In genomic region chr7:92448185-92448747, GRCh38 we compare ENCODE assay signal across 9 cellular contexts. TPM values are rescaled to one million over a fixed set of nuclear protein-coding genes. Genes with fewer than 3 reads are reported as not detected.
DNase-seq lines count a peak whose midpoint lies in the region; ATAC-seq, FAIRE-seq and TF ChIP-seq lines count a peak whose summit lies in the region.
"Had no signal": no experiment of that assay in that cellular context is flagged by ENCODE, and none has a peak within 500 bp of the region (broad histone marks: within the 10 kb centered on the region; RNA-seq: fewer than 3 reads in every experiment).

No MANE protein-coding gene starts in this region.

- dilution Hi-C loops in endothelial cell of umbilical vein (cut with MboI; ENCODE audit: extremely low pct_ligation_motif_present, low sequenced_read_pairs), result no loop called here

- H3K27ac ChIP-seq in BLaER1, result peak overlapping the region; percentile 98
- H3K27ac ChIP-seq in endothelial cell of umbilical vein (ENCODE audit: insufficient read depth, low read depth, low read length), result peak overlapping the region; percentile 85

- peaks cover 12% of the 10 kb centered on the region for H3K79me2 ChIP-seq in endothelial cell of umbilical vein (ENCODE audit: control insufficient read depth, insufficient read depth, low read length)

- H3K9me1 ChIP-seq in endothelial cell of umbilical vein (replicated peaks; ENCODE audit: control insufficient read depth, extremely low read depth, insufficient read depth, low read length), result no peaks in the 10 kb centered on the region

- no peaks in the 10 kb centered on the region for H3K27me3 ChIP-seq in BLaER1
- no peaks in the 10 kb centered on the region for H3K27me3 ChIP-seq in endothelial cell of umbilical vein (ENCODE audit: control insufficient read depth in 2 of 2, insufficient read depth in 2 of 2, low read length in 2 of 2)

- DNase-seq in NCI-H748 treated with DMSO at 0.1 percent for 48 hours (lab: John Stamatoyannopoulos, UW) (peak; percentile 48), endothelial cell of umbilical vein (ENCODE audit: low read depth, low spot score) (peak; percentile 88), mucosa of gallbladder (ENCODE audit: low spot score) (peak; percentile 56)
- DNase-seq in activated CD8-positive, alpha-beta memory T cell treated with anti-CD3 and anti-CD28 coated beads for 24 hours, result peak; percentile 78
- peak; percentile 48 to 81 (median 62) for DNase-seq in stimulated activated naive CD4-positive, alpha-beta T cell (lab: John Stamatoyannopoulos, UW)

- CTCF ChIA-PET in endothelial cell of umbilical vein (lab: Charles Lee), result interaction anchor here (1.0 to 3.9 kb wide), 20 partner anchors 11 to 1993 kb away, joined by 3 to 94 read pairs (median 8); partner anchors contain the start of genes ANKIB1, CYP51A1, KRIT1 and LRRD1

- no peaks in the 10 kb centered on the region for H3K9me3 ChIP-seq in BLaER1
- H3K9me3 ChIP-seq in endothelial cell of umbilical vein (replicated peaks; ENCODE audit: control insufficient read depth, insufficient read depth, low read length), result no peaks in the 10 kb centered on the region

- peak overlapping the region; percentile 98 for H3K4me3 ChIP-seq in BLaER1
- peak overlapping the region; percentile 92 to 98 (median 95) for H3K4me3 ChIP-seq in endothelial cell of umbilical vein (replicated peaks in 1 of 3; ENCODE audit: insufficient read depth in 1 of 3, low read depth in 1 of 3, low read length in 3 of 3)

- H4K20me1 ChIP-seq in BLaER1, result no peaks in the 10 kb centered on the region
- no peaks in the 10 kb centered on the region for H4K20me1 ChIP-seq in endothelial cell of umbilical vein (replicated peaks; ENCODE audit: control insufficient read depth, extremely low read depth, insufficient read depth, low read length)

- FAIRE-seq in endothelial cell of umbilical vein (lab: Jason Lieb, UNC), result peak; percentile 87
- FAIRE-seq: endometrium had no signal

- H3K9ac ChIP-seq in BLaER1 (peak overlapping the region; percentile 98), endothelial cell of umbilical vein (replicated peaks; ENCODE audit: extremely low read depth, insufficient read depth, low read length) (peak overlapping the region; percentile 96)

- POLR2A ChIA-PET in endothelial cell of umbilical vein (lab: Charles Lee), result no interaction called here

- intact Hi-C loops in endothelial cell of umbilical vein (cut with micrococcal nuclease), result loop anchor here (1.0 to 10.0 kb wide), 4 partner anchors 13 to 813 kb away; partner anchors contain the start of genes AKAP9, PEX1 and RBM48

- ATAC-seq in GM18873 (IDR thresholded peaks at IDR 0.05; ENCODE audit: low FRiP score, unreplicated experiment), result peak; percentile 38
- ATAC-seq in HG03159 (IDR thresholded peaks at IDR 0.05; ENCODE audit: unreplicated experiment), result peak; percentile 41

- no peak for TF ChIP-seq POLR2A in endothelial cell of umbilical vein (IDR thresholded peaks at IDR 0.05; ENCODE audit: low read depth, low read length)

- peak overlapping the region; percentile 95 for H2AFZ ChIP-seq in endothelial cell of umbilical vein (ENCODE audit: low read depth, low read length)

- H3K4me2 ChIP-seq in BLaER1 (peak overlapping the region; percentile 80), endothelial cell of umbilical vein (ENCODE audit: insufficient read depth, low read length) (peak overlapping the region; percentile 99)

- BruUV-seq in endothelial cell of umbilical vein (replicated peaks; lab: Mats Ljungman, UMichigan), result TSS peak; percentile 37

- TF ChIP-seq CTCF in endothelial cell of umbilical vein (IDR thresholded peaks at IDR 0.05; ENCODE audit: extremely low read depth in 1 of 2, insufficient read depth in 1 of 2, low read depth in 1 of 2, low read length in 2 of 2), result peak in 1 of 2 donors; percentile 31

- H3K36me3 ChIP-seq in BLaER1, result peaks cover 34% of the 10 kb centered on the region
- H3K36me3 ChIP-seq in endothelial cell of umbilical vein (ENCODE audit: control insufficient read depth in 2 of 2, extremely low read depth in 1 of 2, insufficient read depth in 2 of 2, low read length in 2 of 2), result peaks cover 0 to 9% of the 10 kb centered on the region in 2 experiments

- peaks cover 17% of the 10 kb centered on the region; the same call in 1 of the 2 replicates for H3K4me1 ChIP-seq in BLaER1
- peaks cover 10% of the 10 kb centered on the region for H3K4me1 ChIP-seq in endothelial cell of umbilical vein (ENCODE audit: control insufficient read depth, extremely low read depth, insufficient read depth, low read length)

TF ChIP-seq in endothelial cell of umbilical vein, 7 proteins besides CTCF, POLR2A, EP300 and RAD21:
- no peak for TF ChIP-seq POLR2AphosphoS5 (IDR thresholded peaks at IDR 0.05; ENCODE audit: insufficient read depth, low read depth, low read length)
- no peak for TF ChIP-seq MYC (IDR thresholded peaks at IDR 0.05; ENCODE audit: low read depth, low read length)
- no peak for TF ChIP-seq GATA2 (IDR thresholded peaks at IDR 0.05; ENCODE audit: insufficient read depth, insufficient read length, low read depth, low read length)
- no peak for TF ChIP-seq EZH2 (IDR thresholded peaks at IDR 0.05; ENCODE audit: borderline replicate concordance, low read depth, low read length, severe bottlenecking)
- no peak for TF ChIP-seq JUN (IDR thresholded peaks at IDR 0.05; ENCODE audit: borderline replicate concordance, insufficient read depth, insufficient read length, low read depth)
- no peak for TF ChIP-seq FOS (IDR thresholded peaks at IDR 0.05; ENCODE audit: borderline replicate concordance, insufficient read depth, low read length)
- TF ChIP-seq MAX (IDR thresholded peaks at IDR 0.05; ENCODE audit: insufficient read depth, insufficient read length), result no peak

RNA-seq across cellular contexts. Expression of gene GATAD1, which starts 1.0 kb away (rescaled TPM):
- total RNA-seq in endothelial cell of umbilical vein (26.2 and 28.9 TPM in 2 replicates), mucosa of gallbladder (36.5 TPM)
- 11.0 and 13.7 TPM in 2 replicates for polyA plus RNA-seq in endothelial cell of umbilical vein
- 12.6 and 15.1 TPM in 2 replicates for polyA plus RNA-seq in endothelial cell of umbilical vein (2011; cell fraction: cytosol; rRNA removed)
- polyA plus RNA-seq in endothelial cell of umbilical vein (2011; cell fraction: nucleus; rRNA removed), result 25.0 and 30.4 TPM in 2 replicates
- polyA plus RNA-seq in endothelial cell of umbilical vein (2012), result 11.1 and 12.7 TPM in 2 replicates
- polyA minus RNA-seq in endothelial cell of umbilical vein, result 18.3 and 18.5 TPM in 2 replicates
- 13.8 TPM for polyA minus RNA-seq in endothelial cell of umbilical vein (2011; cell fraction: cytosol; rRNA and poly(A)+ RNA removed)
- 20.8 and 34.1 TPM in 2 replicates for polyA minus RNA-seq in endothelial cell of umbilical vein (2011; cell fraction: nucleus; rRNA and poly(A)+ RNA removed)

RNA-seq across cellular contexts. Expression of gene ERVW-1, which starts 29.5 kb away (rescaled TPM):
- not detected in 2 replicates for total RNA-seq in endothelial cell of umbilical vein
- polyA plus RNA-seq in endothelial cell of umbilical vein, result not detected in 2 replicates
- not detected in 2 replicates for polyA plus RNA-seq in endothelial cell of umbilical vein (2011; cell fraction: cytosol; rRNA removed)
- polyA plus RNA-seq in endothelial cell of umbilical vein (2011; cell fraction: nucleus; rRNA removed), result not detected in 2 replicates
- 0.12 TPM in 1 of 2 replicates, not detected in the other for polyA plus RNA-seq in endothelial cell of umbilical vein (2012)
- not detected in 2 replicates for polyA minus RNA-seq in endothelial cell of umbilical vein
- polyA minus RNA-seq in endothelial cell of umbilical vein (2011; cell fraction: cytosol; rRNA and poly(A)+ RNA removed), result not detected
- polyA minus RNA-seq in endothelial cell of umbilical vein (2011; cell fraction: nucleus; rRNA and poly(A)+ RNA removed), result not detected in 2 replicates
- total RNA-seq in mucosa of gallbladder, result not detected

Comparison
In these comparisons a context has a peak if more than half of its experiments do, and no peak if none do; other contexts are left out.
1. Peak in every context shown above with its lines: DNase-seq, ATAC-seq, H3K4me3 ChIP-seq and H3K27ac ChIP-seq.